ENCODE assay signal across 8 cellular contexts in the genomic region with DNA sequence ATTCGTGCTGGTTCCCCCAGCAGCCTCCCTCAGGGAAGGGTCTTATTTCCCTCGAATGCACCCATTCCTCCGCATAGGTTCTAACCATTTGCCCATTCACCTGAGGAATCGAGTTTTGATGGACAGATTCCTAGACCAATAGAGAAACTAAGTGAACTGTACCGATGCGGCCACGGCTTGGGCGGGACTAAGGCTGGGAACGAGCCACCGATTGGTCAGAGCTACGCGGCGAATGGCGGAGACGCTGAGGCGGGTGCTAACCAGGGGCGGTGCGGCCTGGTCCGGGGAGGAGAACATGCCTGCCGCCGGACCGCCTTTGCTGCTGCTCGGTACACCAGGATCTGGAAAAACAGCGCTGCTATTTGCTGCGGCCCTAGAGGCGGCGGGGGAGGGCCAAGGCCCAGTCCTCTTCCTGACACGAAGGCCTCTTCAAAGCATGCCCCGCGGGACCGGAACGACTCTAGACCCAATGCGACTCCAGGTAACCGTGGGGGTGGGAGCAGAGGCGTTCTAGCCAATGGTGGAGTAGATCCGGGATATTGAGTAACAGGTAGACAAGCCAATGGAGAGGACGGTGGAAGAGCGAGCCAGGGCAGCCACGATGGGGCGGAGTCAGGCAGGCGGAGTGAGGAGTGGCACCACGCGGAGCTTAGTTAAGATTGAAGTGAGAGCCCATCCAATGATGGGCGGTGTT.
A peak's percentile ranks its signal among the peaks of the same experiment; 100 is the strongest.
DNase-seq lines count a peak whose midpoint lies in the region; ATAC-seq and TF ChIP-seq lines count a peak whose summit lies in the region.

A gene with protein sequence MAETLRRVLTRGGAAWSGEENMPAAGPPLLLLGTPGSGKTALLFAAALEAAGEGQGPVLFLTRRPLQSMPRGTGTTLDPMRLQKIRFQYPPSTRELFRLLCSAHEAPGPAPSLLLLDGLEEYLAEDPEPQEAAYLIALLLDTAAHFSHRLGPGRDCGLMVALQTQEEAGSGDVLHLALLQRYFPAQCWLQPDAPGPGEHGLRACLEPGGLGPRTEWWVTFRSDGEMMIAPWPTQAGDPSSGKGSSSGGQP (plus strand): TSS at position 218 of the 694 bp plus-strand sequence. CDS start 15 bp downstream, at position 233.

- H3K4me3 ChIP-seq in AG10803 (ENCODE audit: low read length) = peak within 1 kb of the TSS; percentile 87

- TF ChIP-seq CTCF in AG10803 (conservative IDR thresholded peaks at IDR 0.05; ENCODE audit: low read length) = no peak

- ATAC-seq in GM19035 (IDR thresholded peaks at IDR 0.05; ENCODE audit: unreplicated experiment) = peak; percentile 85
- ATAC-seq in HG03280 (IDR thresholded peaks at IDR 0.05; ENCODE audit: unreplicated experiment) = peak; percentile 82

- DNase-seq in AG10803 (ENCODE audit: low read depth) (peak; percentile 99), NCI-H345 (lab: John Stamatoyannopoulos, UW) (peak; percentile 90), cerebellar cortex (ENCODE audit: low spot score) (peak; percentile 100), islet precursor cell (peak; percentile 100)
- peak; percentile 97 for DNase-seq in activated CD4-positive, CD25-positive, alpha-beta regulatory T cell treated with anti-CD3 and anti-CD28 coated beads, Interleukin-2, amount 50 U/mL, for 16 hours (ENCODE audit: low read depth, low spot score)
- DNase-seq in stimulated activated CD4-positive, alpha-beta T cell treated with anti-CD3 and anti-CD28 coated beads, Interleukin-12 subunit alpha, Interleukin-12 subunit beta, amount 100 ng/mL, for 4 hours = peak; percentile 93

Comparison
In these comparisons a context has a peak if more than half of its experiments do, and no peak if none do; other contexts are left out.
1. Peak in every context shown above with its lines: DNase-seq, ATAC-seq and H3K4me3 ChIP-seq.